Comparison of ENCODE assay signal across 9 cellular contexts in genomic region chr14:21894003-21894897, GRCh38.
DNase-seq lines count a peak whose midpoint lies in the region; ATAC-seq and TF ChIP-seq lines count a peak whose summit lies in the region.
"Had no signal": no experiment of that assay in that cellular context is flagged by ENCODE, and none has a peak within 500 bp of the region (broad histone marks: within the 10 kb centered on the region; RNA-seq: fewer than 3 reads in every experiment).

No MANE protein-coding gene starts in this region.

- no peaks in the 10 kb centered on the region for H3K9me3 ChIP-seq in gastrocnemius medialis

- intact Hi-C loops in gastrocnemius medialis (cut with DNase I; ENCODE audit: low total_unique reads) = no loop called here

- no peaks in the 10 kb centered on the region for H3K9me3 Mint-ChIP-seq in activated CD4-positive, alpha-beta memory T cell treated with anti-CD3 and anti-CD28 coated beads, Interleukin-2, amount 10 ng/mL, durations not matched to agents 7 days and 5 days

- DNase-seq in SIG-M5 treated with dmso at 0.1 percent for 504 hours (lab: John Stamatoyannopoulos, UW; ENCODE audit: unreplicated experiment) (peak; percentile 7), SIG-M5 (lab: John Stamatoyannopoulos, UW) (no peak), fibroblast of mammary gland (ENCODE audit: low read depth) (no peak), NCI-H2171 treated with DMSO at 0.1 percent for 48 hours (lab: John Stamatoyannopoulos, UW) (no peak), gastrocnemius medialis (no peak)
- peak; percentile 68 for DNase-seq in activated CD4-positive, alpha-beta memory T cell treated with anti-CD3 and anti-CD28 coated beads, Interleukin-2, amount 10 ng/mL, durations not matched to agents 7 days and 5 days
- peak; percentile 15 for DNase-seq in stimulated activated CD8-positive, alpha-beta memory T cell treated with anti-CD3 and anti-CD28 coated beads, Interleukin-4, amount 100 ng/mL, for 24 hours (ENCODE audit: low read depth)

- H3K4me3 ChIP-seq in fibroblast of mammary gland (ENCODE audit: control insufficient read depth, low read depth, low read length) (no peak overlapping the region), gastrocnemius medialis (no peak overlapping the region)
- H3K4me3 ChIP-seq: lung had no signal

- no peak for ATAC-seq in HG02840 (IDR thresholded peaks at IDR 0.05; ENCODE audit: low FRiP score, unreplicated experiment)
- no peak for ATAC-seq in gastrocnemius medialis

- TF ChIP-seq POLR2A in gastrocnemius medialis (IDR thresholded peaks at IDR 0.05) = no peak

- CTCF ChIA-PET in activated CD4-positive, alpha-beta memory T cell treated with anti-CD3 and anti-CD28 coated beads, Interleukin-2, amount 10 ng/mL, durations not matched to agents 7 days and 5 days (lab: Charles Lee) = interaction anchor here (0.9 to 2.2 kb wide), 6 partner anchors 17 to 35 kb away, joined by 3 to 9 read pairs (median 3); no protein-coding TSS in a partner anchor

- POLR2A ChIA-PET in activated CD4-positive, alpha-beta memory T cell treated with anti-CD3 and anti-CD28 coated beads, Interleukin-2, amount 10 ng/mL, durations not matched to agents 7 days and 5 days (lab: Charles Lee) = interaction anchor here (0.9 to 1.5 kb wide), 3 partner anchors 20 to 662 kb away, joined by 3 to 5 read pairs (median 3); no protein-coding TSS in a partner anchor

- peak overlapping the region; percentile 71 for H3K4me3 Mint-ChIP-seq in activated CD4-positive, alpha-beta memory T cell treated with anti-CD3 and anti-CD28 coated beads, Interleukin-2, amount 10 ng/mL, durations not matched to agents 7 days and 5 days

- peak overlapping the region; percentile 77 for H3K27ac Mint-ChIP-seq in activated CD4-positive, alpha-beta memory T cell treated with anti-CD3 and anti-CD28 coated beads, Interleukin-2, amount 10 ng/mL, durations not matched to agents 7 days and 5 days

- H3K36me3 ChIP-seq in gastrocnemius medialis = no peaks in the 10 kb centered on the region

- no peaks in the 10 kb centered on the region for H3K4me1 ChIP-seq in gastrocnemius medialis

- H3K27me3 ChIP-seq in gastrocnemius medialis = no peaks in the 10 kb centered on the region

- peaks cover 27% of the 10 kb centered on the region for H3K4me1 Mint-ChIP-seq in activated CD4-positive, alpha-beta memory T cell treated with anti-CD3 and anti-CD28 coated beads, Interleukin-2, amount 10 ng/mL, durations not matched to agents 7 days and 5 days

- H3K36me3 Mint-ChIP-seq in activated CD4-positive, alpha-beta memory T cell treated with anti-CD3 and anti-CD28 coated beads, Interleukin-2, amount 10 ng/mL, durations not matched to agents 7 days and 5 days (ENCODE audit: low read depth) = no peaks in the 10 kb centered on the region

- peaks cover 4% of the 10 kb centered on the region for H3K27me3 Mint-ChIP-seq in activated CD4-positive, alpha-beta memory T cell treated with anti-CD3 and anti-CD28 coated beads, Interleukin-2, amount 10 ng/mL, durations not matched to agents 7 days and 5 days

- no peak overlapping the region for H3K27ac ChIP-seq in gastrocnemius medialis

- in situ Hi-C loops in gastrocnemius medialis (cut with MboI; ENCODE audit: low sequenced_read_pairs in 4 of 4) = no loop called here

- TF ChIP-seq CTCF in fibroblast of mammary gland (conservative IDR thresholded peaks at IDR 0.05; ENCODE audit: control insufficient read depth, insufficient read depth, low read depth, low read length) (peak; percentile 17), gastrocnemius medialis (IDR thresholded peaks at IDR 0.05 in 4 of 5, conservative IDR thresholded peaks at IDR 0.05 in 1 of 5) (no peak)

Comparison
In these comparisons a context has a peak if more than half of its experiments do, and no peak if none do; other contexts are left out.
1. DNase-seq: peak in SIG-M5 treated with dmso at 0.1 percent for 504 hours (single experiment), activated CD4-positive, alpha-beta memory T cell treated with anti-CD3 and anti-CD28 coated beads, Interleukin-2, amount 10 ng/mL, durations not matched to agents 7 days and 5 days (single experiment) and stimulated activated CD8-positive, alpha-beta memory T cell treated with anti-CD3 and anti-CD28 coated beads, Interleukin-4, amount 100 ng/mL, for 24 hours (single experiment); none in SIG-M5 (single experiment), fibroblast of mammary gland (single experiment), NCI-H2171 treated with DMSO at 0.1 percent for 48 hours (single experiment) and gastrocnemius medialis (0 of 2).